In genomic region chr6:142478117-142478516, GRCh38 we compare ENCODE assay signal across 10 cellular contexts.
DNase-seq lines count a peak whose midpoint lies in the region; ATAC-seq and TF ChIP-seq lines count a peak whose summit lies in the region.
"Had no signal": no experiment of that assay in that cellular context is flagged by ENCODE, and none has a peak within 500 bp of the region (broad histone marks: within the 10 kb centered on the region; RNA-seq: fewer than 3 reads in every experiment).

No MANE protein-coding gene starts in this region.

- H3K4me1 ChIP-seq in right cardiac atrium (ENCODE audit: control insufficient read depth, insufficient read depth, low read length): no peaks in the 10 kb centered on the region
- H3K4me1 ChIP-seq: parathyroid adenoma, tibial artery had no signal

- whole genome bisulfite sequencing in right cardiac atrium: 91% methylated on average over 2 of the region's 2 CpGs

- no peaks in the 10 kb centered on the region for H3K9me3 ChIP-seq in right cardiac atrium (ENCODE audit: control insufficient read depth, low read length)
- H3K9me3 ChIP-seq: tibial artery had no signal

- no peaks in the 10 kb centered on the region for H3K27me3 ChIP-seq in right cardiac atrium (ENCODE audit: control insufficient read depth, insufficient read depth)
- H3K27me3 ChIP-seq: tibial artery had no signal

- ATAC-seq in GM21786 (IDR thresholded peaks at IDR 0.05; ENCODE audit: unreplicated experiment) (peak; percentile 43), right cardiac atrium (no peak), GM19397 (IDR thresholded peaks at IDR 0.05; ENCODE audit: unreplicated experiment) (no peak)

- DNase-seq in AG08396 (ENCODE audit: low spot score): peak; percentile 20
- peak; percentile 25 for DNase-seq in NCI-H69 (lab: John Stamatoyannopoulos, UW)
- peak; percentile 9 to 17 for DNase-seq in erythroblast (lab: John Stamatoyannopoulos, UW)
- no peak for DNase-seq in epidermal melanocyte (ENCODE audit: insufficient read length, low spot score)
- no peak for DNase-seq in hypothalamus (lab: John Stamatoyannopoulos, UW)
- DNase-seq in right cardiac atrium: no peak
- DNase-seq: tibial artery had no signal

- intact Hi-C loops in right cardiac atrium (cut with DNase I): loop anchor here in 3 of 4 donors (10.0 kb wide), 2 partner anchors 547 to 947 kb away; no protein-coding TSS in a partner anchor

- H3K4me3 ChIP-seq in right cardiac atrium (ENCODE audit: low read length): no peak overlapping the region
- H3K4me3 ChIP-seq: tibial artery had no signal

- H3K27ac ChIP-seq in right cardiac atrium (ENCODE audit: low read length): no peak overlapping the region
- H3K27ac ChIP-seq: parathyroid adenoma, tibial artery had no signal

- TF ChIP-seq POLR2A in erythroblast (IDR thresholded peaks at IDR 0.05; ENCODE audit: low read length): no peak

Comparison
In these comparisons a context has a peak if more than half of its experiments do, and no peak if none do; other contexts are left out.
1. DNase-seq: peak in AG08396 (single experiment), NCI-H69 (single experiment) and erythroblast (2 of 2); none in epidermal melanocyte (single experiment), hypothalamus (0 of 51) and right cardiac atrium (0 of 3).